Comparison of ENCODE assay signal across 22 cellular contexts in genomic region chr6:136088693-136089092, GRCh38.
DNase-seq lines count a peak whose midpoint lies in the region; TF ChIP-seq lines count a peak whose summit lies in the region.
"Had no signal": no experiment of that assay in that cellular context is flagged by ENCODE, and none has a peak within 500 bp of the region (broad histone marks: within the 10 kb centered on the region; RNA-seq: fewer than 3 reads in every experiment).

No MANE protein-coding gene starts in this region.

- H3K9me3 ChIP-seq in HEK293 (ENCODE audit: control insufficient read depth, insufficient read depth, low read depth, low read length) (no peaks in the 10 kb centered on the region), osteoblast (ENCODE audit: low read depth, low read length) (no peaks in the 10 kb centered on the region), endodermal cell (ENCODE audit: control insufficient read depth, low read length) (no peaks in the 10 kb centered on the region)
- H3K9me3 ChIP-seq: BE2C, BLaER1 had no signal

- no peak overlapping the region for H3K4me2 ChIP-seq in osteoblast (ENCODE audit: insufficient read depth, low read length)
- H3K4me2 ChIP-seq: BLaER1 had no signal

- H3K27ac Mint-ChIP-seq in endodermal cell, result no peak overlapping the region
- H3K27ac Mint-ChIP-seq: CD4-positive, alpha-beta memory T cell; CD8-positive, alpha-beta memory T cell had no signal

- CTCF ChIA-PET in HEK293 (lab: Yijun Ruan, JAX), result no interaction called here
- CTCF ChIA-PET in HEK293T (lab: Yijun Ruan, JAX), result interaction anchor here (0.6 to 1.8 kb wide), 3 partner anchors 15 to 319 kb away, joined by 3 to 7 read pairs (median 7); no protein-coding TSS in a partner anchor

- H3K27me3 ChIP-seq in osteoblast (ENCODE audit: insufficient read depth, low read length) (no peaks in the 10 kb centered on the region), endodermal cell (ENCODE audit: control insufficient read depth, insufficient read depth, low read length, poor library complexity, severe bottlenecking) (no peaks in the 10 kb centered on the region)
- H3K27me3 ChIP-seq: BE2C, BLaER1 had no signal

- no peak for TF ChIP-seq CTCF in HEK293 (tag by site-specific recombination; IDR thresholded peaks at IDR 0.05)
- TF ChIP-seq CTCF in osteoblast (IDR thresholded peaks at IDR 0.05; ENCODE audit: extremely low read depth, low read depth, low read length), result no peak
- TF ChIP-seq CTCF in endodermal cell (conservative IDR thresholded peaks at IDR 0.05), result no peak

- H2AFZ ChIP-seq in osteoblast (ENCODE audit: low read length), result no peak overlapping the region

- H3K9ac ChIP-seq in endodermal cell (ENCODE audit: extremely low read depth, low read length, poor library complexity, severe bottlenecking), result no peak overlapping the region
- H3K9ac ChIP-seq: BLaER1 had no signal

- H3K27me3 Mint-ChIP-seq in endodermal cell (ENCODE audit: insufficient read depth), result no peaks in the 10 kb centered on the region
- H3K27me3 Mint-ChIP-seq: CD4-positive, CD25-positive, alpha-beta regulatory T cell had no signal

- H3K4me1 ChIP-seq in HEK293 (ENCODE audit: control insufficient read depth, insufficient read depth, low read length) (peaks cover 5% of the 10 kb centered on the region; the same call in 1 of the 2 replicates), osteoblast (ENCODE audit: insufficient read depth, low read length) (peaks cover 58% of the 10 kb centered on the region), endodermal cell (ENCODE audit: control insufficient read depth, insufficient read depth, low read length) (peaks cover 5% of the 10 kb centered on the region)
- H3K4me1 ChIP-seq: BLaER1 had no signal

- H3K4me3 ChIP-seq in HEK293 (ENCODE audit: low read depth, low read length) (no peak overlapping the region), osteoblast (ENCODE audit: insufficient read depth, low read length) (no peak overlapping the region), endodermal cell (ENCODE audit: low read length) (no peak overlapping the region)
- H3K4me3 ChIP-seq: BLaER1, GM12878 had no signal

- H3K36me3 Mint-ChIP-seq in endodermal cell (ENCODE audit: low read depth), result no peaks in the 10 kb centered on the region
- H3K36me3 Mint-ChIP-seq: CD14-positive monocyte; CD4-positive, alpha-beta memory T cell; CD4-positive, CD25-positive, alpha-beta regulatory T cell; CD8-positive, alpha-beta memory T cell had no signal

- peaks cover under 1% of the 10 kb centered on the region for H3K9me3 Mint-ChIP-seq in endodermal cell

- H4K20me1 ChIP-seq in osteoblast (ENCODE audit: insufficient read depth, low read length), result no peaks in the 10 kb centered on the region
- H4K20me1 ChIP-seq: BLaER1 had no signal

- 79 to 87% methylated on average over 2 to 5 of the region's 5 CpGs for WGBS in endodermal cell (ENCODE audit: insufficient coverage in 1 of 2, insufficient read length in 1 of 2), 2 experiments

- no peaks in the 10 kb centered on the region for H3K4me1 Mint-ChIP-seq in endodermal cell
- H3K4me1 Mint-ChIP-seq: CD14-positive monocyte; CD4-positive, alpha-beta memory T cell; CD4-positive, CD25-positive, alpha-beta regulatory T cell; CD8-positive, alpha-beta memory T cell had no signal

- H3K36me3 ChIP-seq in HEK293 (ENCODE audit: control insufficient read depth in 2 of 2, insufficient read depth in 1 of 2, low read length in 2 of 2) (no peaks in the 10 kb centered on the region), osteoblast (ENCODE audit: insufficient read depth, low read length) (peaks cover 3% of the 10 kb centered on the region), endodermal cell (ENCODE audit: control insufficient read depth, insufficient read depth, low read length) (no peaks in the 10 kb centered on the region)
- H3K36me3 ChIP-seq: BE2C, BLaER1 had no signal

- DNase-seq in HEK293T (ENCODE audit: extremely low spot score) (no peak), osteoblast (ENCODE audit: insufficient read length, low spot score, missing footprints) (no peak), SHP77 treated with DMSO at 0.1 percent for 48 hours (lab: John Stamatoyannopoulos, UW) (no peak), endodermal cell (no peak)
- DNase-seq: 8988T; ACHN; BE2C; C1 segment of cervical spinal cord; CD4-positive, alpha-beta memory T cell; CD4-positive, CD25-positive, alpha-beta regulatory T cell; CD8-positive, alpha-beta memory T cell; COR-L47; DMS 273 treated with DMSO at 0.1 percent for 48 hours; DMS153; DMS53; DMS79; DND-41; GDM1 had no signal

- H3K79me2 ChIP-seq in osteoblast (ENCODE audit: insufficient read depth, low read length), result peaks cover 86% of the 10 kb centered on the region

- H3K4me3 Mint-ChIP-seq in endodermal cell, result no peak overlapping the region
- H3K4me3 Mint-ChIP-seq: CD14-positive monocyte; CD4-positive, alpha-beta memory T cell; CD4-positive, CD25-positive, alpha-beta regulatory T cell; CD8-positive, alpha-beta memory T cell had no signal

- POLR2A ChIA-PET in HEK293 (lab: Yijun Ruan, JAX) (no interaction called here), HEK293T (lab: Yijun Ruan, JAX) (no interaction called here)

- H3K27ac ChIP-seq in HEK293 (ENCODE audit: extremely low read depth, low read depth, low read length), result no peak overlapping the region
- H3K27ac ChIP-seq in osteoblast (ENCODE audit: low read depth, low read length), result peak overlapping the region; percentile 91
- no peak overlapping the region for H3K27ac ChIP-seq in endodermal cell (ENCODE audit: low read depth, low read length)
- H3K27ac ChIP-seq: BLaER1 had no signal

TF ChIP-seq in HEK293, 187 proteins besides CTCF, POLR2A, EP300 and RAD21 (continues in another document):
- 0 out of 2 replicates have a peak, but pooled peaks have one; percentile 19 for TF ChIP-seq ZNF324 (tag by site-specific recombination; IDR thresholded peaks at IDR 0.05)
- peak; percentile 41; the same call in 1 of the 2 replicates for TF ChIP-seq ZNF513 (tag by site-specific recombination; IDR thresholded peaks at IDR 0.05)
- TF ChIP-seq MZF1 (tag by site-specific recombination; IDR thresholded peaks at IDR 0.05; ENCODE audit: borderline replicate concordance), result peak; percentile 65; the same call in 1 of the 2 replicates
- TF ChIP-seq, protein P1, sequence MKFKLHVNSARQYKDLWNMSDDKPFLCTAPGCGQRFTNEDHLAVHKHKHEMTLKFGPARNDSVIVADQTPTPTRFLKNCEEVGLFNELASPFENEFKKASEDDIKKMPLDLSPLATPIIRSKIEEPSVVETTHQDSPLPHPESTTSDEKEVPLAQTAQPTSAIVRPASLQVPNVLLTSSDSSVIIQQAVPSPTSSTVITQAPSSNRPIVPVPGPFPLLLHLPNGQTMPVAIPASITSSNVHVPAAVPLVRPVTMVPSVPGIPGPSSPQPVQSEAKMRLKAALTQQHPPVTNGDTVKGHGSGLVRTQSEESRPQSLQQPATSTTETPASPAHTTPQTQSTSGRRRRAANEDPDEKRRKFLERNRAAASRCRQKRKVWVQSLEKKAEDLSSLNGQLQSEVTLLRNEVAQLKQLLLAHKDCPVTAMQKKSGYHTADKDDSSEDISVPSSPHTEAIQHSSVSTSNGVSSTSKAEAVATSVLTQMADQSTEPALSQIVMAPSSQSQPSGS (tag by site-specific recombination; IDR thresholded peaks at IDR 0.05; ENCODE audit: low read depth), result 0 out of 2 replicates have a peak, but pooled peaks have one; percentile 24
- no peak for TF ChIP-seq ZNF292 (tag by site-specific recombination; IDR thresholded peaks at IDR 0.05; ENCODE audit: borderline replicate concordance, low read depth)

TF ChIP-seq in HEK293T, 16 proteins besides CTCF, POLR2A, EP300 and RAD21:
- TF ChIP-seq FOXA1 (IDR thresholded peaks at IDR 0.05), result no peak
- TF ChIP-seq ARNT (IDR thresholded peaks at IDR 0.05), result no peak
- TF ChIP-seq SP1 (IDR thresholded peaks at IDR 0.05), result no peak
- no peak for TF ChIP-seq TARDBP (IDR thresholded peaks at IDR 0.05)
- no peak for TF ChIP-seq LEF1 (IDR thresholded peaks at IDR 0.05; ENCODE audit: borderline replicate concordance)
- TF ChIP-seq FOXM1 (IDR thresholded peaks at IDR 0.05; ENCODE audit: borderline replicate concordance), result peak; percentile 89; the same call in 1 of the 2 replicates
- TF ChIP-seq CTBP1 (IDR thresholded peaks at IDR 0.05; ENCODE audit: borderline replicate concordance), result peak; percentile 85
- TF ChIP-seq BHLHE40 (IDR thresholded peaks at IDR 0.05; ENCODE audit: borderline replicate concordance), result no peak
- TF ChIP-seq PKNOX1 (IDR thresholded peaks at IDR 0.05), result peak; percentile 95
